Comparison of ENCODE assay signal across 34 cellular contexts in the genomic region with DNA sequence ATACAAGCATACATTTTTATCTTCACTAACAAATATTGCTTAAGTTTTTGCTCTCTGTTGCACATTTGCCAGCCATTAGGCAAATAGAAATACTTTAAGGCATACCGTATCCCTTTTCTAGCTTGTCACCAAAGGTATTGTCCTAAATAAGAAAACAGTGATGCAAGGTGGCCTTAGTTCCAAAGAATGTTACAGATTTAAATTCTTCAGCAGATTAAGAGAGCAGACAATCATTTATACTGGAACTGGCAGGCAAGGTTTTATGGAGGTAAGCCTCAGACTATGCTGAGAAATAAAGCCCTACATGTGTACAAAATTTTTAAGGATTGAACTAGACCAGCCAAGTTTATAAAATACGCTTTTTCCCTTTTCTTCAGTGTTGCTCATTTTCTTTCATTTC.
"Had no signal": no experiment of that assay in that cellular context is flagged by ENCODE, and none has a peak within 500 bp of the region (broad histone marks: within the 10 kb centered on the region; RNA-seq: fewer than 3 reads in every experiment).

No MANE protein-coding gene starts in this region.

- H3K4me2 ChIP-seq: KMS-11 had no signal

- H3K4me3 ChIP-seq: MG63 had no signal

- H3K27ac ChIP-seq: KMS-11 had no signal

- H3K36me3 ChIP-seq: MG63 had no signal

- DNase-seq: Karpas-422, Kasumi-1, MG63, MM.1S, MV-4-11, NCI-H1048, NCI-H1092, NCI-H1092 treated with DMSO at 0.1 percent for 48 hours, NCI-H1105, NCI-H1105 treated with DMSO at 0.1 percent for 48 hours, NCI-H1417, NCI-H1417 treated with DMSO at 0.1 percent for 48 hours, NCI-H1436, NCI-H1436 treated with DMSO at 0.1 percent for 48 hours, NCI-H146, NCI-H1694, NCI-H1694 treated with DMSO at 0.1 percent for 48 hours, NCI-H187, NCI-H187 treated with DMSO at 0.1 percent for 48 hours, NCI-H1930, NCI-H2029, NCI-H2029 treated with DMSO at 0.1 percent for 48 hours, NCI-H2081, NCI-H2081 treated with DMSO at 0.1 percent for 48 hours, NCI-H2107, NCI-H2171, NCI-H2171 treated with DMSO at 0.1 percent for 48 hours, NCI-H2227 treated with DMSO at 0.1 percent for 48 hours, NCI-H226, NCI-H345, NCI-H446, NCI-H446 treated with DMSO at 0.1 percent for 48 hours, NCI-H510A had no signal

- H3K9ac ChIP-seq: KMS-11 had no signal

- H3K27me3 ChIP-seq: MG63 had no signal

- H3K9me3 ChIP-seq: MG63 had no signal
